Comparison of ENCODE assay signal across 1 cellular context in genomic region chr2:206085742-206086445, GRCh38.
A peak's percentile ranks its signal among the peaks of the same experiment; 100 is the strongest.
TF ChIP-seq lines count a peak whose summit lies in the region.

A gene with protein sequence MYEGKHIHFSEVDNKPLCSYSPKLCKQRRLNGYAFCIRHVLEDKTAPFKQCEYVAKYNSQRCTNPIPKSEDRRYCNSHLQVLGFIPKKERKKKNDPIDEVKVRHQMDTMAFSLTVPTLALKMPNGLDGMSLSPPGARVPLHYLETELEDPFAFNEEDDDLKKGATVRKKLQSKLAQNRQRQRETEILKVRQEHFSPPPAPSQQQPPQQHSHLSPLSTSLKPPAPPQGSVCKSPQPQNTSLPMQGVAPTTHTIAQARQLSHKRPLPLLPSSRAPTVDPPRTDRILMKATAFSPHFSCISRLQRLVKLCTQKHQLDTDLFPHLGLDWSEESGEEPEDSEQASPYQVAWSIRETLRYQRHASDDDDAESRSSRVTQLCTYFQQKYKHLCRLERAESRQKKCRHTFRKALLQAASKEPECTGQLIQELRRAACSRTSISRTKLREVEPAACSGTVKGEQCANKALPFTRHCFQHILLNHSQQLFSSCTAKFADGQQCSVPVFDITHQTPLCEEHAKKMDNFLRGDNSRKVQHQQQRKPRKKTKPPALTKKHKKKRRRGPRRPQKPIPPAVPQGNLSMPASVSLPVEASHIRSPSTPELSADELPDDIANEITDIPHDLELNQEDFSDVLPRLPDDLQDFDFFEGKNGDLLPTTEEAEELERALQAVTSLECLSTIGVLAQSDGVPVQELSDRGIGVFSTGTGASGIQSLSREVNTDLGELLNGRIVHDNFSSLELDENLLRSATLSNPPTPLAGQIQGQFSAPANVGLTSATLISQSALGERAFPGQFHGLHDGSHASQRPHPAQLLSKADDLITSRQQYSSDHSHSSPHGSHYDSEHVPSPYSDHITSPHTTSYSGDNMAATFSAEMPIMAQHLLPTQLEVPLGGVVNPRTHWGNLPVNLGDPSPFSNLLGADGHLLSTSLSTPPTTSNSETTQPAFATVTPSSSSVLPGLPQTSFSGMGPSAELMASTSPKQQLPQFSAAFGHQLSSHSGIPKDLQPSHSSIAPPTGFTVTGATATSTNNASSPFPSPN (minus strand): TSS chr2:206086174. CDS start chr2:206063016, 23,158 bp downstream.

TF ChIP-seq in HepG2, 621 proteins besides CTCF, POLR2A, EP300 and RAD21 (continued from another document and continues in another):
- TF ChIP-seq CERS6 (CRISPR knock-in tag; IDR thresholded peaks at IDR 0.05) (no peak), DNMT3B (CRISPR knock-in tag; conservative IDR thresholded peaks at IDR 0.05) (no peak), ZBTB3 (CRISPR knock-in tag; IDR thresholded peaks at IDR 0.05; ENCODE audit: borderline replicate concordance, low read depth) (peak; percentile 72; the same call in 1 of the 2 replicates), ZNF547 (CRISPR knock-in tag; IDR thresholded peaks at IDR 0.05) (no peak; the same call in 1 of the 2 replicates), ATF7-NPFF (CRISPR knock-in tag; IDR thresholded peaks at IDR 0.05; ENCODE audit: low read depth) (no peak), STAT5B (CRISPR knock-in tag; IDR thresholded peaks at IDR 0.05) (no peak), AHDC1 (CRISPR knock-in tag; IDR thresholded peaks at IDR 0.05; ENCODE audit: borderline replicate concordance) (peak; percentile 68; the same call in 1 of the 2 replicates), YY1 (IDR thresholded peaks at IDR 0.05; ENCODE audit: insufficient read depth, insufficient replicate concordance, low read depth, low read length) (peak; percentile 93), ZNF142 (CRISPR knock-in tag; IDR thresholded peaks at IDR 0.05) (no peak), ZFP36L1 (CRISPR knock-in tag; IDR thresholded peaks at IDR 0.05) (peak; percentile 31; the same call in 1 of the 2 replicates), ZNF570 (CRISPR knock-in tag; IDR thresholded peaks at IDR 0.05; ENCODE audit: borderline replicate concordance) (peak; percentile 41; the same call in 1 of the 2 replicates), DBP (CRISPR knock-in tag; IDR thresholded peaks at IDR 0.05; ENCODE audit: not compliant biosample characterization) (no peak), ZNF883 (CRISPR knock-in tag; IDR thresholded peaks at IDR 0.05; ENCODE audit: not compliant biosample characterization) (peak; percentile 54), ZNF264 (CRISPR knock-in tag; IDR thresholded peaks at IDR 0.05) (peak; percentile 71; the same call in 1 of the 2 replicates), RFXAP (CRISPR knock-in tag; IDR thresholded peaks at IDR 0.05; ENCODE audit: borderline replicate concordance) (no peak), MYC (CRISPR knock-in tag; IDR thresholded peaks at IDR 0.05; ENCODE audit: borderline replicate concordance) (peak; percentile 42; the same call in 1 of the 2 replicates), NFKB2 (CRISPR knock-in tag; IDR thresholded peaks at IDR 0.05; ENCODE audit: borderline replicate concordance) (peak; percentile 55; the same call in 1 of the 2 replicates)
- TF ChIP-seq, protein P1, sequence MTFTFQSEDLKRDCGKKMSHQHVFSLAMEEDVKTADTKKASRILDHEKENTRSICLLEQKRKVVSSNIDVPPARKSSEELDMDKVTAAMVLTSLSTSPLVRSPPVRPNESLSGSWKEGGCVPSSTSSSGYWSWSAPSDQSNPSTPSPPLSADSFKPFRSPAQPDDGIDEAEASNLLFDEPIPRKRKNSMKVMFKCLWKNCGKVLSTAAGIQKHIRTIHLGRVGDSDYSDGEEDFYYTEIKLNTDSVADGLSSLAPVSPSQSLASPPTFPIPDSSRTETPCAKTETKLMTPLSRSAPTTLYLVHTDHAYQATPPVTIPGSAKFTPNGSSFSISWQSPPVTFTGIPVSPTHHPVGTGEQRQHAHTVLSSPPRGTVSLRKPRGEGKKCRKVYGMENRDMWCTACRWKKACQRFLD (CRISPR knock-in tag; IDR thresholded peaks at IDR 0.05; ENCODE audit: borderline replicate concordance): peak; percentile 48; the same call in 1 of the 2 replicates
- TF ChIP-seq, protein P2, sequence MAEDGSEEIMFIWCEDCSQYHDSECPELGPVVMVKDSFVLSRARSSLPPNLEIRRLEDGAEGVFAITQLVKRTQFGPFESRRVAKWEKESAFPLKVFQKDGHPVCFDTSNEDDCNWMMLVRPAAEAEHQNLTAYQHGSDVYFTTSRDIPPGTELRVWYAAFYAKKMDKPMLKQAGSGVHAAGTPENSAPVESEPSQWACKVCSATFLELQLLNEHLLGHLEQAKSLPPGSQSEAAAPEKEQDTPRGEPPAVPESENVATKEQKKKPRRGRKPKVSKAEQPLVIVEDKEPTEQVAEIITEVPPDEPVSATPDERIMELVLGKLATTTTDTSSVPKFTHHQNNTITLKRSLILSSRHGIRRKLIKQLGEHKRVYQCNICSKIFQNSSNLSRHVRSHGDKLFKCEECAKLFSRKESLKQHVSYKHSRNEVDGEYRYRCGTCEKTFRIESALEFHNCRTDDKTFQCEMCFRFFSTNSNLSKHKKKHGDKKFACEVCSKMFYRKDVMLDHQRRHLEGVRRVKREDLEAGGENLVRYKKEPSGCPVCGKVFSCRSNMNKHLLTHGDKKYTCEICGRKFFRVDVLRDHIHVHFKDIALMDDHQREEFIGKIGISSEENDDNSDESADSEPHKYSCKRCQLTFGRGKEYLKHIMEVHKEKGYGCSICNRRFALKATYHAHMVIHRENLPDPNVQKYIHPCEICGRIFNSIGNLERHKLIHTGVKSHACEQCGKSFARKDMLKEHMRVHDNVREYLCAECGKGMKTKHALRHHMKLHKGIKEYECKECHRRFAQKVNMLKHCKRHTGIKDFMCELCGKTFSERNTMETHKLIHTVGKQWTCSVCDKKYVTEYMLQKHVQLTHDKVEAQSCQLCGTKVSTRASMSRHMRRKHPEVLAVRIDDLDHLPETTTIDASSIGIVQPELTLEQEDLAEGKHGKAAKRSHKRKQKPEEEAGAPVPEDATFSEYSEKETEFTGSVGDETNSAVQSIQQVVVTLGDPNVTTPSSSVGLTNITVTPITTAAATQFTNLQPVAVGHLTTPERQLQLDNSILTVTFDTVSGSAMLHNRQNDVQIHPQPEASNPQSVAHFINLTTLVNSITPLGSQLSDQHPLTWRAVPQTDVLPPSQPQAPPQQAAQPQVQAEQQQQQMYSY (CRISPR knock-in tag; IDR thresholded peaks at IDR 0.05): peak; percentile 30; the same call in 1 of the 2 replicates
- TF ChIP-seq, protein P3, sequence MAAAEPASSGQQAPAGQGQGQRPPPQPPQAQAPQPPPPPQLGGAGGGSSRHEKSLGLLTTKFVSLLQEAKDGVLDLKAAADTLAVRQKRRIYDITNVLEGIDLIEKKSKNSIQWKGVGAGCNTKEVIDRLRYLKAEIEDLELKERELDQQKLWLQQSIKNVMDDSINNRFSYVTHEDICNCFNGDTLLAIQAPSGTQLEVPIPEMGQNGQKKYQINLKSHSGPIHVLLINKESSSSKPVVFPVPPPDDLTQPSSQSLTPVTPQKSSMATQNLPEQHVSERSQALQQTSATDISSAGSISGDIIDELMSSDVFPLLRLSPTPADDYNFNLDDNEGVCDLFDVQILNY (CRISPR knock-in tag; conservative IDR thresholded peaks at IDR 0.05): peak; percentile 69; the same call in 1 of the 2 replicates
- TF ChIP-seq, protein P4, sequence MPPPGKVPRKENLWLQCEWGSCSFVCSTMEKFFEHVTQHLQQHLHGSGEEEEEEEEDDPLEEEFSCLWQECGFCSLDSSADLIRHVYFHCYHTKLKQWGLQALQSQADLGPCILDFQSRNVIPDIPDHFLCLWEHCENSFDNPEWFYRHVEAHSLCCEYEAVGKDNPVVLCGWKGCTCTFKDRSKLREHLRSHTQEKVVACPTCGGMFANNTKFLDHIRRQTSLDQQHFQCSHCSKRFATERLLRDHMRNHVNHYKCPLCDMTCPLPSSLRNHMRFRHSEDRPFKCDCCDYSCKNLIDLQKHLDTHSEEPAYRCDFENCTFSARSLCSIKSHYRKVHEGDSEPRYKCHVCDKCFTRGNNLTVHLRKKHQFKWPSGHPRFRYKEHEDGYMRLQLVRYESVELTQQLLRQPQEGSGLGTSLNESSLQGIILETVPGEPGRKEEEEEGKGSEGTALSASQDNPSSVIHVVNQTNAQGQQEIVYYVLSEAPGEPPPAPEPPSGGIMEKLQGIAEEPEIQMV (CRISPR knock-in tag; IDR thresholded peaks at IDR 0.05; ENCODE audit: low read depth): no peak
- TF ChIP-seq, protein P5, sequence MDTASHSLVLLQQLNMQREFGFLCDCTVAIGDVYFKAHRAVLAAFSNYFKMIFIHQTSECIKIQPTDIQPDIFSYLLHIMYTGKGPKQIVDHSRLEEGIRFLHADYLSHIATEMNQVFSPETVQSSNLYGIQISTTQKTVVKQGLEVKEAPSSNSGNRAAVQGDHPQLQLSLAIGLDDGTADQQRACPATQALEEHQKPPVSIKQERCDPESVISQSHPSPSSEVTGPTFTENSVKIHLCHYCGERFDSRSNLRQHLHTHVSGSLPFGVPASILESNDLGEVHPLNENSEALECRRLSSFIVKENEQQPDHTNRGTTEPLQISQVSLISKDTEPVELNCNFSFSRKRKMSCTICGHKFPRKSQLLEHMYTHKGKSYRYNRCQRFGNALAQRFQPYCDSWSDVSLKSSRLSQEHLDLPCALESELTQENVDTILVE (CRISPR knock-in tag; IDR thresholded peaks at IDR 0.05): peak; percentile 54
